In the genomic region with DNA sequence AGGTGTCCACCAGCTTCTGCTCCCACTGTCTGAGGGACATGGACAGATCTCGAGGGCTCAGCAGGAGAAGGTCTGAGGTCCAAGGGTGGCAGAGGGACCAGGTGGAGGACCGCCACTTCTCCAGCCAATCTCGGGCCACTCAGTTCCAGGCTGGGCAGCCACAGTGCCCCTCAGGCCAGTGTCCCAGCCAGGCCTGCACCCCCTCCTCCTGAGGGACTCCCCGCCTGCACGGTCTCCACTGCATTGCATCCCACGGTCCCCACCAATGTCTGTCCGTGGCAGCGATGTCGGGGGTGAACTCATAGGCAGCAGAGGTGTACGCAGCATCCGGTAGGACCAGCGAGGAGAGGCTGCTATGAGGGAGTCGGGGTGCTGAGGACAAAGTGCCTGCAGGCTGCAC, we compare ENCODE assay signal across 17 cellular contexts.
A peak's percentile ranks its signal among the peaks of the same experiment; 100 is the strongest.
DNase-seq lines count a peak whose midpoint lies in the region; ATAC-seq, FAIRE-seq and TF ChIP-seq lines count a peak whose summit lies in the region.
"Had no signal": no experiment of that assay in that cellular context is flagged by ENCODE, and none has a peak within 500 bp of the region (broad histone marks: within the 10 kb centered on the region; RNA-seq: fewer than 3 reads in every experiment).

No MANE protein-coding gene starts in this region.

- H3K27ac ChIP-seq in right lobe of liver (no peak overlapping the region), HepG2 (ENCODE audit: extremely low read length, insufficient read depth, low read length) (no peak overlapping the region), left ventricle myocardium inferior (replicated peaks) (no peak overlapping the region)
- H3K27ac ChIP-seq: KMS-11 had no signal

- no peak for FAIRE-seq in HepG2 (lab: Jason Lieb, UNC)
- FAIRE-seq: GM19239 had no signal

- H3K9ac ChIP-seq in HepG2 (ENCODE audit: insufficient read depth, low read depth, low read length) = no peak overlapping the region
- H3K9ac ChIP-seq: KMS-11 had no signal

- H3K4me1 ChIP-seq in right lobe of liver (peaks cover 0 to 16% (median 4%) of the 10 kb centered on the region in 4 donors), HepG2 (ENCODE audit: insufficient read depth, low read length) (no peaks in the 10 kb centered on the region), left ventricle myocardium inferior (no peaks in the 10 kb centered on the region)
- H3K4me1 ChIP-seq: Caco-2 had no signal

- no peak for TF ChIP-seq CTCF in right lobe of liver (IDR thresholded peaks at IDR 0.05)
- no peak for TF ChIP-seq CTCF in HepG2 (CRISPR knock-in tag; IDR thresholded peaks at IDR 0.05)
- TF ChIP-seq CTCF in left ventricle myocardium inferior (IDR thresholded peaks at IDR 0.05; ENCODE audit: borderline replicate concordance) = no peak

- no peaks in the 10 kb centered on the region for H3K9me3 ChIP-seq in right lobe of liver
- H3K9me3 ChIP-seq in HepG2 (ENCODE audit: low read length) = no peaks in the 10 kb centered on the region
- no peaks in the 10 kb centered on the region for H3K9me3 ChIP-seq in left ventricle myocardium inferior (replicated peaks)
- H3K9me3 ChIP-seq: Caco-2 had no signal

- in situ Hi-C loops in HepG2 (cut with HindIII; ENCODE audit: extremely low pct_ligation_motif_present, low pct_unique_long_range_greater_than_20kb) = no loop called here

- H3K4me2 ChIP-seq in HepG2 (ENCODE audit: low read depth, low read length) = no peak overlapping the region
- H3K4me2 ChIP-seq: KMS-11 had no signal

- TF ChIP-seq POLR2A in right lobe of liver (IDR thresholded peaks at IDR 0.05) = no peak
- TF ChIP-seq POLR2A in HepG2 (IDR thresholded peaks at IDR 0.05; ENCODE audit: insufficient read depth in 1 of 2, low read depth in 2 of 2, low read length in 2 of 2) = no peak

- CTCF ChIA-PET in HepG2 (lab: Yijun Ruan, JAX; ENCODE audit: low intra/inter-chr PET ratio, low total read pairs) = no interaction called here

- H2AFZ ChIP-seq in HepG2 (ENCODE audit: low read length) = no peak overlapping the region

- ATAC-seq in right lobe of liver (no peak), HepG2 (no peak), HG03045 (IDR thresholded peaks at IDR 0.05; ENCODE audit: unreplicated experiment) (no peak)

- POLR2A ChIA-PET in HepG2 (lab: Yijun Ruan, JAX) = no interaction called here

- TF ChIP-seq RAD21 in HepG2 (CRISPR knock-in tag; IDR thresholded peaks at IDR 0.05) = no peak

- H3K27me3 ChIP-seq in right lobe of liver (no peaks in the 10 kb centered on the region), HepG2 (ENCODE audit: control insufficient read depth in 1 of 2, insufficient read depth in 2 of 2, low read length in 2 of 2) (no peaks in the 10 kb centered on the region), left ventricle myocardium inferior (ENCODE audit: low read depth) (peaks cover 8% of the 10 kb centered on the region)

- H3K4me3 ChIP-seq in right lobe of liver (no peak overlapping the region), HepG2 (replicated peaks in 1 of 3; ENCODE audit: insufficient read depth in 1 of 3, low read depth in 2 of 3, low read length in 3 of 3) (no peak overlapping the region), left ventricle myocardium inferior (no peak overlapping the region)

- no peaks in the 10 kb centered on the region for H3K79me2 ChIP-seq in HepG2 (ENCODE audit: insufficient read depth, low read length)

- DNase-seq in right lobe of liver (peak in 2 of 3 donors; percentile 41 to 46), HepG2 (ENCODE audit: low spot score) (no peak), left ventricle myocardium inferior (peak; percentile 6), posterior vena cava (ENCODE audit: low spot score) (peak; percentile 50), SKM-1 (lab: John Stamatoyannopoulos, UW; ENCODE audit: unreplicated experiment) (no peak), SW480 (ENCODE audit: low spot score) (no peak)
- DNase-seq: Caco-2; EL; NCI-H1436; NCI-H2029; NCI-H2171; NCI-H446; NCI-H69; NK-92 treated with Interleukin-12 subunit alpha and Interleukin-12 subunit beta, amount 100 ng/mL, for 24 hours had no signal

- H4K20me1 ChIP-seq in HepG2 (ENCODE audit: insufficient read depth, low read length) = no peaks in the 10 kb centered on the region

- no TSS peak for BruUV-seq in HepG2 (replicated peaks; lab: Mats Ljungman, UMichigan)

- TF ChIP-seq EP300 in HepG2 (IDR thresholded peaks at IDR 0.05; ENCODE audit: low read depth in 2 of 2, low read length in 2 of 2) (no peak), HepG2 (CRISPR knock-in tag; IDR thresholded peaks at IDR 0.05; ENCODE audit: borderline replicate concordance) (no peak)

- intact Hi-C loops in right lobe of liver (cut with DNase I) (no loop called here), HepG2 (cut with micrococcal nuclease; ENCODE audit: unreplicated experiment) (no loop called here), left ventricle myocardium inferior (cut with micrococcal nuclease) (no loop called here), posterior vena cava (cut with DNase I) (no loop called here)

- 95% methylated on average over 6 of the region's 13 CpGs for WGBS in right lobe of liver (ENCODE audit: insufficient coverage, low coverage, low lambda C conversion rate, missing lambda C conversion rate)
- 100% methylated on average over 2 of the region's 13 CpGs for WGBS in HepG2 (ENCODE audit: low lambda C conversion rate)

- peaks cover 0 to 8% (median 0%) of the 10 kb centered on the region in 4 donors for H3K36me3 ChIP-seq in right lobe of liver
- peaks cover 10 to 12% of the 10 kb centered on the region in 2 experiments; a peak in 4 of 5 replicates for H3K36me3 ChIP-seq in HepG2 (replicated peaks in 1 of 2; ENCODE audit: control insufficient read depth in 1 of 2, insufficient read depth in 2 of 2, low read length in 2 of 2)
- H3K36me3 ChIP-seq in left ventricle myocardium inferior = no peaks in the 10 kb centered on the region

TF ChIP-seq in HepG2, 621 proteins besides CTCF, POLR2A, EP300 and RAD21:
- TF ChIP-seq, protein P1, sequence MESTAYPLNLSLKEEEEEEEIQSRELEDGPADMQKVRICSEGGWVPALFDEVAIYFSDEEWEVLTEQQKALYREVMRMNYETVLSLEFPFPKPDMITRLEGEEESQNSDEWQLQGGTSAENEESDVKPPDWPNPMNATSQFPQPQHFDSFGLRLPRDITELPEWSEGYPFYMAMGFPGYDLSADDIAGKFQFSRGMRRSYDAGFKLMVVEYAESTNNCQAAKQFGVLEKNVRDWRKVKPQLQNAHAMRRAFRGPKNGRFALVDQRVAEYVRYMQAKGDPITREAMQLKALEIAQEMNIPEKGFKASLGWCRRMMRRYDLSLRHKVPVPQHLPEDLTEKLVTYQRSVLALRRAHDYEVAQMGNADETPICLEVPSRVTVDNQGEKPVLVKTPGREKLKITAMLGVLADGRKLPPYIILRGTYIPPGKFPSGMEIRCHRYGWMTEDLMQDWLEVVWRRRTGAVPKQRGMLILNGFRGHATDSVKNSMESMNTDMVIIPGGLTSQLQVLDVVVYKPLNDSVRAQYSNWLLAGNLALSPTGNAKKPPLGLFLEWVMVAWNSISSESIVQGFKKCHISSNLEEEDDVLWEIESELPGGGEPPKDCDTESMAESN (CRISPR knock-in tag; conservative IDR thresholded peaks at IDR 0.05) = no peak
- TF ChIP-seq SIX1 (CRISPR knock-in tag; IDR thresholded peaks at IDR 0.05; ENCODE audit: borderline replicate concordance) (no peak), ZNF768 (CRISPR knock-in tag; IDR thresholded peaks at IDR 0.05) (no peak)

Comparison
In these comparisons a context has a peak if more than half of its experiments do, and no peak if none do; other contexts are left out.
1. DNase-seq: peak in right lobe of liver (2 of 3), left ventricle myocardium inferior (single experiment) and posterior vena cava (single experiment); none in HepG2 (single experiment), SKM-1 (single experiment) and SW480 (single experiment).